1 cellular context compared by ENCODE assay signal in genomic region chr4:17576932-17577659, GRCh38.
TF ChIP-seq lines count a peak whose summit lies in the region.

Gene LAP3, plus strand, starts transcription at chr4:17577198. Its CDS starts 268 bp downstream, at chr4:17577466.

TF ChIP-seq in K562, 482 proteins besides CTCF, POLR2A, EP300 and RAD21 (continued from another document and continues in another):
- TF ChIP-seq MGA (IDR thresholded peaks at IDR 0.05) = peak; percentile 95
- no peak for TF ChIP-seq FOXP4 (CRISPR knock-in tag; IDR thresholded peaks at IDR 0.05; ENCODE audit: borderline replicate concordance)
- TF ChIP-seq ZBTB1 (CRISPR knock-in tag; IDR thresholded peaks at IDR 0.05; ENCODE audit: borderline replicate concordance, low read depth) = no peak; the same call in 1 of the 2 replicates
- TF ChIP-seq CLOCK (CRISPR knock-in tag; IDR thresholded peaks at IDR 0.05; ENCODE audit: borderline replicate concordance) = no peak
- no peak for TF ChIP-seq ARNT (IDR thresholded peaks at IDR 0.05)
- no peak for TF ChIP-seq ZNF174 (CRISPR knock-in tag; IDR thresholded peaks at IDR 0.05)
- no peak for TF ChIP-seq ZNF639 (CRISPR knock-in tag; conservative IDR thresholded peaks at IDR 0.05 in 1 of 2, IDR thresholded peaks at IDR 0.05 in 1 of 2)
- no peak for TF ChIP-seq FOXJ2 (tag; IDR thresholded peaks at IDR 0.05)
- TF ChIP-seq HCFC1 (IDR thresholded peaks at IDR 0.05; ENCODE audit: low read depth, low read length) = peak; percentile 29; the same call in 1 of the 2 replicates
- TF ChIP-seq REST (CRISPR knock-in tag; IDR thresholded peaks at IDR 0.05; ENCODE audit: low read depth) = 0 out of 2 replicates have a peak, but pooled peaks have one; percentile 36
- TF ChIP-seq ZNF586 (CRISPR knock-in tag; conservative IDR thresholded peaks at IDR 0.05) = no peak
- TF ChIP-seq RBM25 (IDR thresholded peaks at IDR 0.05; ENCODE audit: low read depth, low read length, severe bottlenecking) = no peak
- TF ChIP-seq FUS (optimal IDR thresholded peaks at IDR 0.05; ENCODE audit: low read depth, low read length) = no peak
- no peak for TF ChIP-seq TAF15 (IDR thresholded peaks at IDR 0.05; ENCODE audit: low read depth, low read length)
- peak in 1 of 3 experiments; percentile 68; a peak in 2 of 6 replicates for TF ChIP-seq ZBTB11 (CRISPR knock-in tag; IDR thresholded peaks at IDR 0.05)
- TF ChIP-seq CBX5 (IDR thresholded peaks at IDR 0.05; ENCODE audit: borderline replicate concordance, low read depth) = no peak
- TF ChIP-seq ASH1L (IDR thresholded peaks at IDR 0.05; ENCODE audit: borderline replicate concordance, low read depth, partially characterized antibody) = no peak
- no peak for TF ChIP-seq ZNF512 (tag; IDR thresholded peaks at IDR 0.05)
- TF ChIP-seq EP400 (IDR thresholded peaks at IDR 0.05) = peak; percentile 75; the same call in 1 of the 2 replicates
- no peak for TF ChIP-seq ID3 (CRISPR knock-in tag; IDR thresholded peaks at IDR 0.05)
- TF ChIP-seq ID3 (tag; IDR thresholded peaks at IDR 0.05) = no peak
- no peak for TF ChIP-seq ZNF830 (CRISPR knock-in tag; IDR thresholded peaks at IDR 0.05)
- TF ChIP-seq GTF2E2 (tag; IDR thresholded peaks at IDR 0.05) = no peak
- peak; percentile 71; the same call in 1 of the 2 replicates for TF ChIP-seq KLF13 (tag; IDR thresholded peaks at IDR 0.05; ENCODE audit: borderline replicate concordance, low read depth)
